ENCODE assay signal across 1 cellular context in genomic region chr2:152472524-152472923, GRCh38.
TF ChIP-seq lines count a peak whose summit lies in the region.

No MANE protein-coding gene starts in this region.

TF ChIP-seq in A549, 52 proteins besides CTCF, POLR2A, EP300 and RAD21:
- no peak for TF ChIP-seq FOXS1 (CRISPR knock-in tag; IDR thresholded peaks at IDR 0.05)
- TF ChIP-seq EHMT2 (IDR thresholded peaks at IDR 0.05; ENCODE audit: low read depth) = no peak
- no peak for TF ChIP-seq HMGXB4 (CRISPR knock-in tag; IDR thresholded peaks at IDR 0.05; ENCODE audit: borderline replicate concordance)
- peak; percentile 53 to 69; a peak in 3 of 4 replicates for TF ChIP-seq CEBPB (IDR thresholded peaks at IDR 0.05)
